In the genomic region with DNA sequence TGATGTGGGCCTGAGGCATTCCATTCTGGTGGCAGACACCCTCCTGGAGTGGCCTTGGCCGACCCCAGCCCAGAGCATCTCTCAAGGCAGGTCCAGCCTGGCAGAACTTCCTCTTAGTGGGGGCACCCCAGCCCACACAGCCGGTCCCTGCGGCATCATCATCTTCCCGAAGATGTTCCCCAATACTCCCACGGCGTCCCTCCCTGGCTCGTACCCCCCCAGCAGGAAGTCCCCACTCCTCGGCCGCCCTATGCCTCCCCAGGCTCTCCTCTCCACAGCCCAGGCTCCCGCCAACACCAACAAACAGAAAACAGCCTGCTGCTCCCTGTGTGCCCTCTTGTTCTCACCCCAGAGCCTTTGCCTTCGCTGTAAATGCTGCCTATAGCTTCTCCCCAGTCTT, we compare ENCODE assay signal across 21 cellular contexts.
A peak's percentile ranks its signal among the peaks of the same experiment; 100 is the strongest.
DNase-seq lines count a peak whose midpoint lies in the region; ATAC-seq and TF ChIP-seq lines count a peak whose summit lies in the region.
"Had no signal": no experiment of that assay in that cellular context is flagged by ENCODE, and none has a peak within 500 bp of the region (broad histone marks: within the 10 kb centered on the region; RNA-seq: fewer than 3 reads in every experiment).

No MANE protein-coding gene starts in this region.

- no peak overlapping the region for H3K4me2 ChIP-seq in trophoblast cell (ENCODE audit: low read length)
- no peak overlapping the region for H3K4me2 ChIP-seq in GM23248 (ENCODE audit: unreplicated experiment)

- H2BK12ac ChIP-seq in trophoblast cell (ENCODE audit: low read length): peak overlapping the region; percentile 95

- intact Hi-C loops in MCF 10A (cut with micrococcal nuclease): no loop called here

- no peak for DNase-seq in stimulated activated naive CD8-positive, alpha-beta T cell treated with anti-CD3 and anti-CD28 coated beads, Interleukin-15, Interleukin-2, amounts not matched to agents 100 U/mL and 50 U/mL, for 24 hours
- no peak for DNase-seq in stimulated activated naive CD8-positive, alpha-beta T cell treated with anti-CD3 and anti-CD28 coated beads, Interleukin-15, amount 100 ng/mL, for 72 hours
- DNase-seq in trophoblast cell (no peak), dedifferentiated amniotic fluid mesenchymal stem cell (ENCODE audit: extremely low spot score) (no peak), middle frontal gyrus (ENCODE audit: extremely low spot score, low spot score) (no peak), MCF 10A (ENCODE audit: unreplicated experiment) (no peak), GM23248 (no peak)
- DNase-seq: activated CD4-positive, alpha-beta T cell treated with anti-CD3 and anti-CD28 coated beads for 1 hour; activated CD8-positive, alpha-beta T cell treated with anti-CD3 and anti-CD28 coated beads for 36 hours; amygdala; NCI-H1417; NCI-H2107; NCI-H748 treated with DMSO at 0.1 percent for 48 hours; stimulated activated CD4-positive, alpha-beta T cell treated with anti-CD3 and anti-CD28 coated beads, Interleukin-4, amount 100 ng/mL, for 4 hours; stimulated activated naive CD4-positive, alpha-beta T cell had no signal

- peak overlapping the region; percentile 79 for H2BK120ac ChIP-seq in trophoblast cell (ENCODE audit: insufficient read depth, low read length, poor library complexity)

- H3K4me3 Mint-ChIP-seq in stimulated activated naive CD8-positive, alpha-beta T cell treated with anti-CD3 and anti-CD28 coated beads, Interleukin-15, amount 100 ng/mL, for 72 hours: no peak overlapping the region
- H3K4me3 Mint-ChIP-seq in MCF 10A (ENCODE audit: unreplicated experiment): no peak overlapping the region
- H3K4me3 Mint-ChIP-seq: activated CD8-positive, alpha-beta T cell treated with anti-CD3 and anti-CD28 coated beads for 36 hours; activated naive CD4-positive, alpha-beta T cell treated with anti-CD3 and anti-CD28 coated beads, Interleukin-2, amount 50 U/mL, for 24 hours; activated T-helper 17 cell treated with anti-CD3 and anti-CD28 coated beads, Interleukin-2, amount 50 U/mL, for 72 hours had no signal

- no peak overlapping the region for H2AFZ ChIP-seq in trophoblast cell (ENCODE audit: insufficient read depth, low read length, poor library complexity)
- no peak overlapping the region for H2AFZ ChIP-seq in GM23248

- no peak overlapping the region for H3K27ac ChIP-seq in trophoblast cell (ENCODE audit: low read depth, low read length)
- no peak overlapping the region for H3K27ac ChIP-seq in GM23248
- H3K27ac ChIP-seq: right lobe of liver, SJSA1, thoracic aorta had no signal

- no peak overlapping the region for H3K9ac ChIP-seq in trophoblast cell (ENCODE audit: low read length)
- H3K9ac ChIP-seq in GM23248: no peak overlapping the region

- CTCF ChIA-PET in MCF 10A (lab: Yijun Ruan, JAX): interaction anchor here (1.4 kb wide), 1 partner anchor 14 kb away, joined by 6 read pairs; no protein-coding TSS in a partner anchor

- H3K79me2 ChIP-seq in trophoblast cell (ENCODE audit: control insufficient read depth, insufficient read depth, low read length, poor library complexity): peaks cover 11% of the 10 kb centered on the region
- no peaks in the 10 kb centered on the region for H3K79me2 ChIP-seq in GM23248 (ENCODE audit: insufficient read depth)

- H3K36me3 Mint-ChIP-seq in MCF 10A (ENCODE audit: insufficient read depth, unreplicated experiment): no peaks in the 10 kb centered on the region
- H3K36me3 Mint-ChIP-seq: activated naive CD4-positive, alpha-beta T cell treated with anti-CD3 and anti-CD28 coated beads, Interleukin-2, amount 50 U/mL, for 24 hours had no signal

- peak; percentile 14 for ATAC-seq in stimulated activated naive CD8-positive, alpha-beta T cell treated with anti-CD3 and anti-CD28 coated beads, Interleukin-15, Interleukin-2, amounts not matched to agents 100 U/mL and 50 U/mL, for 24 hours
- no peak for ATAC-seq in stimulated activated naive CD8-positive, alpha-beta T cell treated with anti-CD3 and anti-CD28 coated beads, Interleukin-15, amount 100 ng/mL, for 72 hours
- ATAC-seq in esophagus mucosa: peak; percentile 9
- ATAC-seq: activated CD8-positive, alpha-beta T cell treated with anti-CD3 and anti-CD28 coated beads for 36 hours; activated T-helper 17 cell treated with anti-CD3 and anti-CD28 coated beads, Interleukin-2, amount 50 U/mL, for 72 hours; right lobe of liver had no signal

- peak overlapping the region; percentile 74 for H2BK5ac ChIP-seq in trophoblast cell (ENCODE audit: low read depth, low read length, poor library complexity)

- peaks cover 41 to 46% of the 10 kb centered on the region in 2 experiments for H3K4me1 ChIP-seq in trophoblast cell (ENCODE audit: control insufficient read depth in 1 of 2, insufficient read depth in 2 of 2, low read length in 2 of 2)
- H3K4me1 ChIP-seq in GM23248 (ENCODE audit: insufficient read depth): no peaks in the 10 kb centered on the region
- H3K4me1 ChIP-seq: right lobe of liver, SJSA1 had no signal

- H3K27me3 ChIP-seq in trophoblast cell (ENCODE audit: insufficient read depth, low read length) (no peaks in the 10 kb centered on the region), GM23248 (replicated peaks; ENCODE audit: insufficient read depth) (no peaks in the 10 kb centered on the region)
- H3K27me3 ChIP-seq: right lobe of liver, SJSA1 had no signal

- no peaks in the 10 kb centered on the region for H3K36me3 ChIP-seq in trophoblast cell (ENCODE audit: control insufficient read depth in 1 of 2, insufficient read depth in 2 of 2, low read length in 2 of 2)
- no peaks in the 10 kb centered on the region for H3K36me3 ChIP-seq in GM23248 (ENCODE audit: low read depth)
- H3K36me3 ChIP-seq: right lobe of liver, SJSA1, thoracic aorta had no signal

- peak overlapping the region; percentile 75 for H3K14ac ChIP-seq in trophoblast cell (ENCODE audit: low read length)

- no peak overlapping the region for H3K23ac ChIP-seq in trophoblast cell (ENCODE audit: low read length)

- H4K20me1 ChIP-seq in GM23248 (ENCODE audit: insufficient read depth): no peaks in the 10 kb centered on the region

- H3K4me3 ChIP-seq in trophoblast cell (ENCODE audit: low read depth, low read length): no peak overlapping the region
- no peak overlapping the region for H3K4me3 ChIP-seq in GM23248
- H3K4me3 ChIP-seq: right lobe of liver, SJSA1, thoracic aorta had no signal

- H3K4me1 Mint-ChIP-seq in stimulated activated naive CD8-positive, alpha-beta T cell treated with anti-CD3 and anti-CD28 coated beads, Interleukin-15, amount 100 ng/mL, for 72 hours: peaks cover 4% of the 10 kb centered on the region
- H3K4me1 Mint-ChIP-seq in MCF 10A (ENCODE audit: insufficient read depth, unreplicated experiment): no peaks in the 10 kb centered on the region

- H3K79me1 ChIP-seq in trophoblast cell (ENCODE audit: low read length): peaks cover 49% of the 10 kb centered on the region

- H3K9me2 ChIP-seq in GM23248 (ENCODE audit: insufficient read depth): no peaks in the 10 kb centered on the region

- WGBS in trophoblast cell (ENCODE audit: extremely low coverage, insufficient coverage, insufficient read length): no CpG with 5 or more reads among the region's 11 CpGs
- WGBS in GM23248 (ENCODE audit: low coverage in 1 of 2, low lambda C conversion rate in 2 of 2, missing lambda C conversion rate in 2 of 2), 2 experiments: 80 to 81% methylated on average over 5 to 11 of the region's 11 CpGs

- BruUV-seq in MCF 10A (replicated peaks; lab: Mats Ljungman, UMichigan): no TSS peak

- no peak overlapping the region for H3K18ac ChIP-seq in trophoblast cell (ENCODE audit: low read length)

- H3K9me3 ChIP-seq in trophoblast cell (ENCODE audit: insufficient read depth, low read depth, low read length): no peaks in the 10 kb centered on the region
- H3K9me3 ChIP-seq in GM23248 (ENCODE audit: low read depth): no peaks in the 10 kb centered on the region
- H3K9me3 ChIP-seq: right lobe of liver, SJSA1, thoracic aorta had no signal

- no peaks in the 10 kb centered on the region for H3K9me3 Mint-ChIP-seq in stimulated activated naive CD8-positive, alpha-beta T cell treated with anti-CD3 and anti-CD28 coated beads, Interleukin-15, amount 100 ng/mL, for 72 hours
- no peaks in the 10 kb centered on the region for H3K9me3 Mint-ChIP-seq in MCF 10A (ENCODE audit: unreplicated experiment)
- H3K9me3 Mint-ChIP-seq: activated CD8-positive, alpha-beta T cell treated with anti-CD3 and anti-CD28 coated beads for 36 hours; activated naive CD4-positive, alpha-beta T cell treated with anti-CD3 and anti-CD28 coated beads, Interleukin-2, amount 50 U/mL, for 24 hours; activated T-helper 17 cell treated with anti-CD3 and anti-CD28 coated beads, Interleukin-2, amount 50 U/mL, for 72 hours had no signal

- peak overlapping the region; percentile 40 for H4K8ac ChIP-seq in trophoblast cell (ENCODE audit: low read depth, low read length)

- POLR2A ChIA-PET in MCF 10A (lab: Yijun Ruan, JAX): no interaction called here

- H3K27me3 Mint-ChIP-seq in stimulated activated naive CD8-positive, alpha-beta T cell treated with anti-CD3 and anti-CD28 coated beads, Interleukin-15, amount 100 ng/mL, for 72 hours: no peaks in the 10 kb centered on the region
- no peaks in the 10 kb centered on the region for H3K27me3 Mint-ChIP-seq in MCF 10A (ENCODE audit: insufficient read depth, unreplicated experiment)
- H3K27me3 Mint-ChIP-seq: activated CD8-positive, alpha-beta T cell treated with anti-CD3 and anti-CD28 coated beads for 36 hours; activated naive CD4-positive, alpha-beta T cell treated with anti-CD3 and anti-CD28 coated beads, Interleukin-2, amount 50 U/mL, for 24 hours; activated T-helper 17 cell treated with anti-CD3 and anti-CD28 coated beads, Interleukin-2, amount 50 U/mL, for 72 hours had no signal

- no peak overlapping the region for H4K12ac ChIP-seq in trophoblast cell (ENCODE audit: low read depth, low read length)

- H3K4ac ChIP-seq in trophoblast cell (ENCODE audit: low read depth, low read length): no peak overlapping the region

- H3F3A ChIP-seq in GM23248 (ENCODE audit: insufficient read depth): no peaks in the 10 kb centered on the region

- no peak for TF ChIP-seq CTCF in MCF 10A (IDR thresholded peaks at IDR 0.05; ENCODE audit: unreplicated experiment)

- in situ Hi-C loops in GM23248 (cut with MboI): no loop called here

- peak overlapping the region; percentile 84 for H4K91ac ChIP-seq in trophoblast cell (ENCODE audit: low read depth, low read length)

- peak overlapping the region; percentile 31 for H2AK5ac ChIP-seq in trophoblast cell (ENCODE audit: low read length)

- no peak overlapping the region for H3K27ac Mint-ChIP-seq in stimulated activated naive CD8-positive, alpha-beta T cell treated with anti-CD3 and anti-CD28 coated beads, Interleukin-15, amount 100 ng/mL, for 72 hours
- H3K27ac Mint-ChIP-seq in MCF 10A (ENCODE audit: low read depth, unreplicated experiment): no peak overlapping the region
- H3K27ac Mint-ChIP-seq: activated CD8-positive, alpha-beta T cell treated with anti-CD3 and anti-CD28 coated beads for 36 hours; activated naive CD4-positive, alpha-beta T cell treated with anti-CD3 and anti-CD28 coated beads, Interleukin-2, amount 50 U/mL, for 24 hours; activated T-helper 17 cell treated with anti-CD3 and anti-CD28 coated beads, Interleukin-2, amount 50 U/mL, for 72 hours had no signal
